Comparison of ENCODE assay signal across 16 cellular contexts in genomic region chr20:57417830-57418780, GRCh38.
"Had no signal": no experiment of that assay in that cellular context is flagged by ENCODE, and none has a peak within 500 bp of the region (broad histone marks: within the 10 kb centered on the region; RNA-seq: fewer than 3 reads in every experiment).

No MANE protein-coding gene starts in this region.

- H3K4me3 ChIP-seq: ascending aorta, mucosa of descending colon, ovary had no signal

- H3K27me3 ChIP-seq: ascending aorta, ovary had no signal

- H3K36me3 Mint-ChIP-seq: activated CD4-positive, alpha-beta memory T cell treated with anti-CD3 and anti-CD28 coated beads for 36 hours had no signal

- H3K9me3 ChIP-seq: ascending aorta, mucosa of descending colon, ovary had no signal

- DNase-seq: activated CD4-positive, alpha-beta memory T cell treated with anti-CD3 and anti-CD28 coated beads for 36 hours; activated gamma-delta T cell treated with Interleukin-2 at 50 U/mL for 16 hours; activated naive CD8-positive, alpha-beta T cell treated with anti-CD3 and anti-CD28 coated beads, Interleukin-2, amount 50 U/mL, for 24 hours; activated T-cell treated with anti-CD3 and anti-CD28 coated beads, Interleukin-2, amount 50 U/mL, for 72 hours; foreskin keratinocyte; head of caudate nucleus; left colon; mammary epithelial cell; mucosa of descending colon; ovary; stimulated activated CD4-positive, alpha-beta T cell treated with anti-CD3 and anti-CD28 coated beads, Interleukin-15, amount 100 ng/mL, for 24 hours; stimulated activated CD4-positive, alpha-beta T cell treated with anti-CD3 and anti-CD28 coated beads, Interleukin-4, amount 100 ng/mL, for 24 hours had no signal

- ATAC-seq: activated naive CD8-positive, alpha-beta T cell treated with anti-CD3 and anti-CD28 coated beads, Interleukin-2, amount 50 U/mL, for 24 hours; activated T-cell treated with anti-CD3 and anti-CD28 coated beads, Interleukin-2, amount 50 U/mL, for 72 hours; foreskin keratinocyte; left colon; mucosa of descending colon had no signal

- H3K27ac ChIP-seq: ascending aorta, foreskin keratinocyte, ovary had no signal

- H3K4me1 Mint-ChIP-seq: activated naive CD8-positive, alpha-beta T cell treated with anti-CD3 and anti-CD28 coated beads, Interleukin-2, amount 50 U/mL, for 24 hours had no signal

- H3K4me3 Mint-ChIP-seq: activated CD4-positive, alpha-beta memory T cell treated with anti-CD3 and anti-CD28 coated beads for 36 hours; activated naive CD8-positive, alpha-beta T cell treated with anti-CD3 and anti-CD28 coated beads, Interleukin-2, amount 50 U/mL, for 24 hours; activated T-cell treated with anti-CD3 and anti-CD28 coated beads, Interleukin-2, amount 50 U/mL, for 72 hours; nephron; stimulated activated naive CD8-positive, alpha-beta T cell treated with anti-CD3 and anti-CD28 coated beads, Interleukin-15, Interleukin-2, amounts not matched to agents 100 ng/mL and 50 ng/mL, for 24 hours; T-helper 2 cell treated with Interferon-gamma antibody and Interleukin-4, amounts not matched to agents 5 μg/mL and 100 μg/mL, for 36 hours had no signal

- H3K9me3 Mint-ChIP-seq: activated CD4-positive, alpha-beta memory T cell treated with anti-CD3 and anti-CD28 coated beads for 36 hours; activated naive CD8-positive, alpha-beta T cell treated with anti-CD3 and anti-CD28 coated beads, Interleukin-2, amount 50 U/mL, for 24 hours; nephron; stimulated activated naive CD8-positive, alpha-beta T cell treated with anti-CD3 and anti-CD28 coated beads, Interleukin-15, Interleukin-2, amounts not matched to agents 100 ng/mL and 50 ng/mL, for 24 hours; T-helper 2 cell treated with Interferon-gamma antibody and Interleukin-4, amounts not matched to agents 5 μg/mL and 100 μg/mL, for 36 hours had no signal

- H3K27me3 Mint-ChIP-seq: activated CD4-positive, alpha-beta memory T cell treated with anti-CD3 and anti-CD28 coated beads for 36 hours; activated naive CD8-positive, alpha-beta T cell treated with anti-CD3 and anti-CD28 coated beads, Interleukin-2, amount 50 U/mL, for 24 hours; stimulated activated naive CD8-positive, alpha-beta T cell treated with anti-CD3 and anti-CD28 coated beads, Interleukin-15, Interleukin-2, amounts not matched to agents 100 ng/mL and 50 ng/mL, for 24 hours had no signal

- H3K27ac Mint-ChIP-seq: activated CD4-positive, alpha-beta memory T cell treated with anti-CD3 and anti-CD28 coated beads for 36 hours; activated naive CD8-positive, alpha-beta T cell treated with anti-CD3 and anti-CD28 coated beads, Interleukin-2, amount 50 U/mL, for 24 hours; nephron; stimulated activated naive CD8-positive, alpha-beta T cell treated with anti-CD3 and anti-CD28 coated beads, Interleukin-15, Interleukin-2, amounts not matched to agents 100 ng/mL and 50 ng/mL, for 24 hours had no signal

- H3K4me1 ChIP-seq: foreskin keratinocyte had no signal
